Comparison of ENCODE assay signal across 22 cellular contexts in genomic region chr11:116823031-116823843, GRCh38. TPM values are rescaled to one million over a fixed set of nuclear protein-coding genes. Genes with fewer than 3 reads are reported as not detected.
DNase-seq lines count a peak whose midpoint lies in the region; ATAC-seq, FAIRE-seq and TF ChIP-seq lines count a peak whose summit lies in the region.
"Had no signal": no experiment of that assay in that cellular context is flagged by ENCODE, and none has a peak within 500 bp of the region (broad histone marks: within the 10 kb centered on the region; RNA-seq: fewer than 3 reads in every experiment).

APOA4 (minus strand) TSS chr11:116823304; CDS start chr11:116823191, 113 bp downstream.

- no peak for TF ChIP-seq CTCF in HepG2 (CRISPR knock-in tag; IDR thresholded peaks at IDR 0.05)
- TF ChIP-seq CTCF in psoas muscle (IDR thresholded peaks at IDR 0.05), result no peak
- TF ChIP-seq CTCF in esophagus squamous epithelium (IDR thresholded peaks at IDR 0.05), result no peak

- no peaks in the 10 kb centered on the region for H3K36me3 ChIP-seq in duodenal mucosa (ENCODE audit: control insufficient read depth in 1 of 2, insufficient read depth in 2 of 2, low read length in 2 of 2)
- H3K36me3 ChIP-seq in HepG2 (replicated peaks in 1 of 2; ENCODE audit: control insufficient read depth in 1 of 2, insufficient read depth in 2 of 2, low read length in 2 of 2), result no peaks in the 10 kb centered on the region
- H3K36me3 ChIP-seq in psoas muscle (ENCODE audit: insufficient read depth in 1 of 2, low read depth in 1 of 2), result no peaks in the 10 kb centered on the region
- no peaks in the 10 kb centered on the region for H3K36me3 ChIP-seq in esophagus squamous epithelium

- H3K4me1 ChIP-seq in duodenal mucosa (ENCODE audit: control insufficient read depth in 1 of 2, insufficient read depth in 2 of 2, low read length in 2 of 2) (peaks cover 25 to 32% of the 10 kb centered on the region in 2 donors), HepG2 (ENCODE audit: insufficient read depth, low read length) (peaks cover 65% of the 10 kb centered on the region), psoas muscle (no peaks in the 10 kb centered on the region), esophagus squamous epithelium (no peaks in the 10 kb centered on the region)

- peak within 1 kb of the TSS; percentile 17 for H2AFZ ChIP-seq in HepG2 (ENCODE audit: low read length)

- H3K9me3 Mint-ChIP-seq in activated naive CD4-positive, alpha-beta T cell treated with anti-CD3 and anti-CD28 coated beads, Interleukin-2, amount 50 U/mL, for 72 hours, result no peaks in the 10 kb centered on the region
- H3K9me3 Mint-ChIP-seq: CD4-positive, CD25-positive, alpha-beta regulatory T cell; H9; HFFc6 had no signal

- DNase-seq in HepG2 (ENCODE audit: low spot score), result no peak
- no peak for DNase-seq in psoas muscle
- no peak for DNase-seq in DMS53 treated with DMSO at 0.1 percent for 48 hours (lab: John Stamatoyannopoulos, UW; ENCODE audit: unreplicated experiment)
- DNase-seq in esophagus squamous epithelium (lab: John Stamatoyannopoulos, UW), result no peak
- DNase-seq in activated naive CD4-positive, alpha-beta T cell treated with anti-CD3 and anti-CD28 coated beads, Interleukin-2, amount 50 U/mL, for 72 hours (ENCODE audit: low spot score in 2 of 2), result no peak
- no peak for DNase-seq in NCI-H82 (lab: John Stamatoyannopoulos, UW)
- DNase-seq: CD4-positive, CD25-positive, alpha-beta regulatory T cell; DMS79 treated with DMSO at 0.1 percent for 48 hours; H9; HFFc6; KBM-7; MM.1S; NCI-H1048; NCI-H1436; NCI-H187 treated with DMSO at 0.1 percent for 48 hours; NCI-H2227 treated with DMSO at 0.1 percent for 48 hours; NCI-H510A treated with DMSO at 0.1 percent for 48 hours; NCI-H748 treated with DMSO at 0.1 percent for 48 hours; NK-92 treated with Interleukin-12 subunit alpha and Interleukin-12 subunit beta, amount 100 ng/mL, for 24 hours; SIG-M5 had no signal

- TF ChIP-seq RAD21 in HepG2 (CRISPR knock-in tag; IDR thresholded peaks at IDR 0.05), result no peak

- intact Hi-C loops in HepG2 (cut with micrococcal nuclease; ENCODE audit: unreplicated experiment), result no loop called here
- intact Hi-C loops in psoas muscle (cut with DNase I), result no loop called here
- intact Hi-C loops in esophagus squamous epithelium (cut with DNase I), result no loop called here

- H3K27me3 ChIP-seq in duodenal mucosa (ENCODE audit: control insufficient read depth in 1 of 2, insufficient read depth in 2 of 2, low read length in 2 of 2), result no peaks in the 10 kb centered on the region
- H3K27me3 ChIP-seq in HepG2 (ENCODE audit: control insufficient read depth in 1 of 2, insufficient read depth in 2 of 2, low read length in 2 of 2), result no peaks in the 10 kb centered on the region
- no peaks in the 10 kb centered on the region for H3K27me3 ChIP-seq in psoas muscle (ENCODE audit: insufficient read depth in 3 of 3, low read length in 2 of 3)
- H3K27me3 ChIP-seq in esophagus squamous epithelium, result no peaks in the 10 kb centered on the region

- H3K79me2 ChIP-seq in HepG2 (ENCODE audit: insufficient read depth, low read length), result no peaks in the 10 kb centered on the region

- POLR2A ChIA-PET in HepG2 (lab: Yijun Ruan, JAX), result interaction anchor here (1.4 to 18.4 kb wide), 5 partner anchors 7 to 29 kb away, joined by 3 to 1365 read pairs (median 361); partner anchors contain the start of genes APOA1, APOA5 and ZPR1

- CTCF ChIA-PET in HepG2 (lab: Yijun Ruan, JAX; ENCODE audit: low intra/inter-chr PET ratio, low total read pairs), result no interaction called here

- H4K20me1 ChIP-seq in HepG2 (ENCODE audit: insufficient read depth, low read length), result no peaks in the 10 kb centered on the region

- TF ChIP-seq EP300 in HepG2 (IDR thresholded peaks at IDR 0.05; ENCODE audit: low read depth in 2 of 2, low read length in 2 of 2) (0 out of 4 replicates have a peak, but pooled peaks of 1 of the 2 experiments have one; percentile 18), HepG2 (CRISPR knock-in tag; IDR thresholded peaks at IDR 0.05; ENCODE audit: borderline replicate concordance) (no peak)

- H3K27ac ChIP-seq in duodenal mucosa (ENCODE audit: low read depth, low read length) (peak within 1 kb of the TSS; percentile 26), HepG2 (ENCODE audit: extremely low read length, insufficient read depth, low read length) (peak within 1 kb of the TSS; percentile 29), psoas muscle (peak within 1 kb of the TSS; percentile 58), esophagus squamous epithelium (no peak within 1 kb of the TSS)

- 37% methylated on average over 5 of the region's 16 CpGs for WGBS in HepG2 (ENCODE audit: low lambda C conversion rate)
- 71 to 80% (median 79%) methylated on average over 16 of the region's 16 CpGs for WGBS in psoas muscle, 3 donors
- 60% methylated on average over 7 of the region's 16 CpGs; no CpG with 5 or more reads in 1 of the 2 donors for WGBS in esophagus squamous epithelium, 2 donors

- H3K9me3 ChIP-seq in duodenal mucosa (ENCODE audit: control insufficient read depth in 1 of 2, low read length in 2 of 2) (no peaks in the 10 kb centered on the region), HepG2 (ENCODE audit: low read length) (no peaks in the 10 kb centered on the region), psoas muscle (no peaks in the 10 kb centered on the region), esophagus squamous epithelium (no peaks in the 10 kb centered on the region)

- H3K9ac ChIP-seq in duodenal mucosa (ENCODE audit: low read depth in 1 of 2, low read length in 2 of 2), result peak within 1 kb of the TSS; percentile 28 to 42
- H3K9ac ChIP-seq in HepG2 (ENCODE audit: insufficient read depth, low read depth, low read length), result 0 out of 2 replicates have a peak within 1 kb of the TSS, but pooled peaks have one; percentile 23

- no TSS peak for BruUV-seq in HepG2 (replicated peaks; lab: Mats Ljungman, UMichigan)

- no peaks in the 10 kb centered on the region for H3K36me3 Mint-ChIP-seq in activated naive CD4-positive, alpha-beta T cell treated with anti-CD3 and anti-CD28 coated beads, Interleukin-2, amount 50 U/mL, for 72 hours
- H3K36me3 Mint-ChIP-seq: CD4-positive, CD25-positive, alpha-beta regulatory T cell had no signal

- ATAC-seq in HepG2 (no peak), psoas muscle (peak; percentile 8 to 42 (median 17))
- no peak for ATAC-seq in activated naive CD4-positive, alpha-beta T cell treated with anti-CD3 and anti-CD28 coated beads, Interleukin-2, amount 50 U/mL, for 72 hours

- peak within 1 kb of the TSS; percentile 16 to 58 for H3K4me3 ChIP-seq in duodenal mucosa (ENCODE audit: low read depth in 1 of 2, low read length in 2 of 2)
- H3K4me3 ChIP-seq in HepG2 (replicated peaks in 1 of 3; ENCODE audit: insufficient read depth in 1 of 3, low read depth in 2 of 3, low read length in 3 of 3), result no peak within 1 kb of the TSS
- H3K4me3 ChIP-seq in psoas muscle, result no peak within 1 kb of the TSS
- H3K4me3 ChIP-seq in esophagus squamous epithelium, result no peak within 1 kb of the TSS

- no peak for TF ChIP-seq POLR2A in HepG2 (IDR thresholded peaks at IDR 0.05; ENCODE audit: insufficient read depth in 1 of 2, low read depth in 2 of 2, low read length in 2 of 2)
- no peak for TF ChIP-seq POLR2A in esophagus squamous epithelium (IDR thresholded peaks at IDR 0.05)

- in situ Hi-C loops in HepG2 (cut with HindIII; ENCODE audit: extremely low pct_ligation_motif_present, low pct_unique_long_range_greater_than_20kb), result no loop called here

- H3K4me2 ChIP-seq in HepG2 (ENCODE audit: low read depth, low read length), result peak within 1 kb of the TSS; percentile 50

- FAIRE-seq in HepG2 (lab: Jason Lieb, UNC), result no peak

- no peak within 1 kb of the TSS for H3K27ac Mint-ChIP-seq in activated naive CD4-positive, alpha-beta T cell treated with anti-CD3 and anti-CD28 coated beads, Interleukin-2, amount 50 U/mL, for 72 hours
- H3K27ac Mint-ChIP-seq: H9, HFFc6 had no signal

TF ChIP-seq in HepG2, 621 proteins besides CTCF, POLR2A, EP300 and RAD21 (continues in another document):
- TF ChIP-seq ZZZ3 (CRISPR knock-in tag; IDR thresholded peaks at IDR 0.05; ENCODE audit: borderline replicate concordance) (0 out of 2 replicates have a peak, but pooled peaks have one; percentile 7), NCOR1 (IDR thresholded peaks at IDR 0.05; ENCODE audit: borderline replicate concordance, low read length) (no peak), RFXANK (CRISPR knock-in tag; IDR thresholded peaks at IDR 0.05) (no peak), JUN (CRISPR knock-in tag; IDR thresholded peaks at IDR 0.05) (no peak), ZNF496 (CRISPR knock-in tag; IDR thresholded peaks at IDR 0.05; ENCODE audit: insufficient replicate concordance) (no peak), GATAD2A (CRISPR knock-in tag; IDR thresholded peaks at IDR 0.05) (0 out of 2 replicates have a peak, but pooled peaks have one; percentile 22), RARA (CRISPR knock-in tag; IDR thresholded peaks at IDR 0.05) (0 out of 2 replicates have a peak, but pooled peaks have one; percentile 15)

RNA-seq across cellular contexts. Expression of gene APOA4, which starts in this region (rescaled TPM):
- total RNA-seq in HepG2 (2016; rRNA removed; fragmentation: Illumina TruSeq; extraction: Trizol) (1.8 and 3.8 TPM in 2 replicates), psoas muscle (under 1 TPM in 1 of 4 donors, not detected in 3; 0.50 TPM), esophagus squamous epithelium (not detected)
- 1.2 and 2.1 TPM in 2 replicates for total RNA-seq in HepG2 (2016; cell fraction: cytosol; rRNA removed; fragmentation: Illumina TruSeq; extraction: Trizol; ENCODE audit: low read depth)
- 2.1 and 3.7 TPM in 2 replicates for total RNA-seq in HepG2 (2016; cell fraction: insoluble cytoplasmic fraction; rRNA removed; fragmentation: Illumina TruSeq; extraction: Trizol)
- 2.5 and 3.8 TPM in 2 replicates for total RNA-seq in HepG2 (2016; cell fraction: membrane; rRNA removed; fragmentation: Illumina TruSeq; extraction: Trizol)
- 1.5 and 3.9 TPM in 2 replicates for total RNA-seq in HepG2 (2016; cell fraction: nucleus; rRNA removed; fragmentation: Illumina TruSeq; extraction: Trizol)
- polyA plus RNA-seq in HepG2 (2011; rRNA removed) (7.2 and 11.0 TPM in 2 replicates), psoas muscle (1 to 10 TPM in 1 of 3 donors, under 1 TPM in 1, not detected in 1; 0.44 to 6.0 TPM)
- polyA plus RNA-seq in HepG2 (2011; cell fraction: cytosol; rRNA removed), result 9.4 and 10.1 TPM in 2 replicates
- polyA plus RNA-seq in HepG2 (2011; cell fraction: nucleus; rRNA removed), result 4.4 and 6.4 TPM in 2 replicates
- polyA plus RNA-seq in HepG2 (2012), result 5.7 and 7.6 TPM in 2 replicates
- polyA plus RNA-seq in HepG2 (2016; cell fraction: cytosol; fragmentation: Illumina TruSeq; extraction: Trizol; ENCODE audit: low read depth), result 1.8 and 2.4 TPM in 2 replicates
- polyA plus RNA-seq in HepG2 (2016; cell fraction: insoluble cytoplasmic fraction; fragmentation: Illumina TruSeq; extraction: Trizol; ENCODE audit: low read depth), result 1.6 and 1.8 TPM in 2 replicates
- 2.4 and 3.3 TPM in 2 replicates for polyA plus RNA-seq in HepG2 (2016; cell fraction: membrane; fragmentation: Illumina TruSeq; extraction: Trizol; ENCODE audit: low read depth)
- polyA plus RNA-seq in HepG2 (2016; cell fraction: nucleus; fragmentation: Illumina TruSeq; extraction: Trizol; ENCODE audit: insufficient read depth, low read depth), result 3.5 and 4.1 TPM in 2 replicates
- 4.4 TPM in 1 of 2 replicates, not detected in the other for polyA minus RNA-seq in HepG2 (2011; rRNA and poly(A)+ RNA removed; ENCODE audit: low replicate concordance)
- 2.5 and 3.2 TPM in 2 replicates for polyA minus RNA-seq in HepG2 (2011; cell fraction: cytosol; rRNA and poly(A)+ RNA removed)
- 0.77 and 1.6 TPM in 2 replicates for polyA minus RNA-seq in HepG2 (2011; cell fraction: nucleus; rRNA and poly(A)+ RNA removed)
- not detected for total RNA-seq in activated naive CD4-positive, alpha-beta T cell treated with anti-CD3 and anti-CD28 coated beads, Interleukin-2, amount 50 U/mL, for 72 hours
- total RNA-seq: CD4-positive, CD25-positive, alpha-beta regulatory T cell; H9; HFFc6 had no signal
- polyA plus RNA-seq: BJ; CD4-positive, CD25-positive, alpha-beta regulatory T cell had no signal

Comparison
In these comparisons a context has a peak if more than half of its experiments do, and no peak if none do; other contexts are left out.
1. H3K27ac ChIP-seq: peak in duodenal mucosa (single experiment), HepG2 (single experiment) and psoas muscle (single experiment); none in esophagus squamous epithelium (0 of 4).
2. H3K4me3 ChIP-seq: peak in duodenal mucosa (2 of 2); none in HepG2 (0 of 3), psoas muscle (single experiment) and esophagus squamous epithelium (0 of 4).
3. ATAC-seq: peak in psoas muscle (4 of 4); none in HepG2 (single experiment) and activated naive CD4-positive, alpha-beta T cell treated with anti-CD3 and anti-CD28 coated beads, Interleukin-2, amount 50 U/mL, for 72 hours (0 of 2).